In genomic region chr20:49677777-49678758, GRCh38 we compare ENCODE assay signal across 9 cellular contexts. TPM values are rescaled to one million over a fixed set of nuclear protein-coding genes. Genes with fewer than 3 reads are reported as not detected.
DNase-seq lines count a peak whose midpoint lies in the region; ATAC-seq and TF ChIP-seq lines count a peak whose summit lies in the region.
"Had no signal": no experiment of that assay in that cellular context is flagged by ENCODE, and none has a peak within 500 bp of the region (broad histone marks: within the 10 kb centered on the region; RNA-seq: fewer than 3 reads in every experiment).

No MANE protein-coding gene starts in this region.

- H3K4me3 Mint-ChIP-seq in progenitor cell of endocrine pancreas (ENCODE audit: low read depth), result no peak overlapping the region

- H3K36me3 Mint-ChIP-seq in progenitor cell of endocrine pancreas (ENCODE audit: insufficient read depth), result peaks cover under 1% of the 10 kb centered on the region

- ATAC-seq in GM19328 (IDR thresholded peaks at IDR 0.05; ENCODE audit: unreplicated experiment) (no peak), HG03175 (IDR thresholded peaks at IDR 0.05; ENCODE audit: unreplicated experiment) (no peak), HG03520 (IDR thresholded peaks at IDR 0.05; ENCODE audit: unreplicated experiment) (no peak)

- no peaks in the 10 kb centered on the region for H3K27me3 ChIP-seq in GM06990 (replicated peaks; ENCODE audit: control insufficient read depth, insufficient read depth, low read length)

- TF ChIP-seq CTCF in GM06990 (IDR thresholded peaks at IDR 0.05; ENCODE audit: insufficient read depth, low read length, poor library complexity, severe bottlenecking) (no peak), progenitor cell of endocrine pancreas (IDR thresholded peaks at IDR 0.05; ENCODE audit: unreplicated experiment) (no peak)

- peak overlapping the region; percentile 66 for H3K27ac Mint-ChIP-seq in progenitor cell of endocrine pancreas

- peaks cover 66% of the 10 kb centered on the region for H3K4me1 Mint-ChIP-seq in progenitor cell of endocrine pancreas (ENCODE audit: low read depth)

- no peaks in the 10 kb centered on the region for H3K27me3 Mint-ChIP-seq in progenitor cell of endocrine pancreas

- peak overlapping the region; percentile 50 for H3K27ac ChIP-seq in epithelial cell of prostate

- peaks cover 2% of the 10 kb centered on the region for H3K36me3 ChIP-seq in GM06990 (ENCODE audit: control insufficient read depth, insufficient read depth, low read length)

- H3K4me3 ChIP-seq in GM06990 (replicated peaks; ENCODE audit: low read depth, low read length), result peak overlapping the region; percentile 13

- no peak for DNase-seq in GM06990 (ENCODE audit: extremely low read depth, insufficient read length)
- no peak for DNase-seq in epithelial cell of prostate (ENCODE audit: low read depth, low spot score)
- DNase-seq in progenitor cell of endocrine pancreas (ENCODE audit: low spot score, unreplicated experiment), result no peak
- DNase-seq in stimulated activated CD4-positive, alpha-beta T cell treated with anti-CD3 and anti-CD28 coated beads, Interleukin-4, amount 100 ng/mL, for 1 hour, result no peak
- DNase-seq: NCI-H2081 treated with DMSO at 0.1 percent for 48 hours had no signal

- H3K9me3 Mint-ChIP-seq in progenitor cell of endocrine pancreas (ENCODE audit: low read depth), result no peaks in the 10 kb centered on the region

TF ChIP-seq in PFSK-1, 5 proteins besides CTCF, POLR2A, EP300 and RAD21:
- TF ChIP-seq SIN3A (IDR thresholded peaks at IDR 0.05; ENCODE audit: borderline replicate concordance, insufficient read depth, low read length), result peak; percentile 65; the same call in 1 of the 2 replicates
- TF ChIP-seq POLR2AphosphoS5 (IDR thresholded peaks at IDR 0.05; ENCODE audit: low read depth, low read length), result no peak
- TF ChIP-seq, protein P1, sequence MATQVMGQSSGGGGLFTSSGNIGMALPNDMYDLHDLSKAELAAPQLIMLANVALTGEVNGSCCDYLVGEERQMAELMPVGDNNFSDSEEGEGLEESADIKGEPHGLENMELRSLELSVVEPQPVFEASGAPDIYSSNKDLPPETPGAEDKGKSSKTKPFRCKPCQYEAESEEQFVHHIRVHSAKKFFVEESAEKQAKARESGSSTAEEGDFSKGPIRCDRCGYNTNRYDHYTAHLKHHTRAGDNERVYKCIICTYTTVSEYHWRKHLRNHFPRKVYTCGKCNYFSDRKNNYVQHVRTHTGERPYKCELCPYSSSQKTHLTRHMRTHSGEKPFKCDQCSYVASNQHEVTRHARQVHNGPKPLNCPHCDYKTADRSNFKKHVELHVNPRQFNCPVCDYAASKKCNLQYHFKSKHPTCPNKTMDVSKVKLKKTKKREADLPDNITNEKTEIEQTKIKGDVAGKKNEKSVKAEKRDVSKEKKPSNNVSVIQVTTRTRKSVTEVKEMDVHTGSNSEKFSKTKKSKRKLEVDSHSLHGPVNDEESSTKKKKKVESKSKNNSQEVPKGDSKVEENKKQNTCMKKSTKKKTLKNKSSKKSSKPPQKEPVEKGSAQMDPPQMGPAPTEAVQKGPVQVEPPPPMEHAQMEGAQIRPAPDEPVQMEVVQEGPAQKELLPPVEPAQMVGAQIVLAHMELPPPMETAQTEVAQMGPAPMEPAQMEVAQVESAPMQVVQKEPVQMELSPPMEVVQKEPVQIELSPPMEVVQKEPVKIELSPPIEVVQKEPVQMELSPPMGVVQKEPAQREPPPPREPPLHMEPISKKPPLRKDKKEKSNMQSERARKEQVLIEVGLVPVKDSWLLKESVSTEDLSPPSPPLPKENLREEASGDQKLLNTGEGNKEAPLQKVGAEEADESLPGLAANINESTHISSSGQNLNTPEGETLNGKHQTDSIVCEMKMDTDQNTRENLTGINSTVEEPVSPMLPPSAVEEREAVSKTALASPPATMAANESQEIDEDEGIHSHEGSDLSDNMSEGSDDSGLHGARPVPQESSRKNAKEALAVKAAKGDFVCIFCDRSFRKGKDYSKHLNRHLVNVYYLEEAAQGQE (IDR thresholded peaks at IDR 0.05; ENCODE audit: insufficient read depth in 1 of 2, low read depth in 2 of 2, low read length in 2 of 2), result no peak
TF ChIP-seq in PFSK-1: peak in this region for 1.

RNA-seq across cellular contexts. Expression of gene B4GALT5, which starts 35.6 kb away (rescaled TPM):
- polyA plus RNA-seq in PFSK-1 (2012; ENCODE audit: insufficient read length, low read depth), result 16.3 TPM
- 58.6 and 58.8 TPM in 2 replicates for total RNA-seq in progenitor cell of endocrine pancreas
